In the genomic region with DNA sequence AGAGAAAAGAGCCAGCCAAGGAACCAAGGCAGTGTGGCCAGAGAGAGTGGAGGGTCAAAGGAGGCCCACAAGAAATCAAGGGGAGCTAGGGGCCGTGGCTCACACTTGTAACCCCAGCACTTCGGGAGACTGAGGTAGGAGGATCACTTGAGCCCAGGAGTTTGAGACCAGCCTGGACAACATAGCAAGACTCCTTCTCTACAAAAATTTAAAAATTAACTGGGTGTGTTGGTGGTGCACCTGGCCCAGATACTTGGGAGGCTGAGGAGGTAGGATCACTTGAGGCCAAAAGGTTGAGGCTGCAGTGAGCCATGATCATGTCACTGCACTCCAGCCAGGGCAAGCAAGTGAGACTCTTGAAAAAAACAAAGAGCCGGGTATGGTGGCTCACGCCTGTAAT, we compare ENCODE assay signal across 19 cellular contexts. TPM values are rescaled to one million over a fixed set of nuclear protein-coding genes. Genes with fewer than 3 reads are reported as not detected.
"Had no signal": no experiment of that assay in that cellular context is flagged by ENCODE, and none has a peak within 500 bp of the region (broad histone marks: within the 10 kb centered on the region; RNA-seq: fewer than 3 reads in every experiment).

No MANE protein-coding gene starts in this region.

- ATAC-seq: left lobe of liver; naive thymus-derived CD4-positive, alpha-beta T cell had no signal

- H3K27ac Mint-ChIP-seq: activated CD4-positive, alpha-beta T cell treated with anti-CD3 and anti-CD28 coated beads, Interleukin-2, amount 10 ng/mL, durations not matched to agents 7 days and 5 days; activated naive CD8-positive, alpha-beta T cell treated with anti-CD3 and anti-CD28 coated beads, Interleukin-2, amount 10 ng/mL, durations not matched to agents 7 days and 5 days had no signal

- H3K4me3 Mint-ChIP-seq: activated CD4-positive, alpha-beta T cell treated with anti-CD3 and anti-CD28 coated beads, Interleukin-2, amount 10 ng/mL, durations not matched to agents 7 days and 5 days; activated naive CD8-positive, alpha-beta T cell treated with anti-CD3 and anti-CD28 coated beads, Interleukin-2, amount 10 ng/mL, durations not matched to agents 7 days and 5 days; naive thymus-derived CD4-positive, alpha-beta T cell had no signal

- H3K36me3 Mint-ChIP-seq: activated naive CD8-positive, alpha-beta T cell treated with anti-CD3 and anti-CD28 coated beads, Interleukin-2, amount 10 ng/mL, durations not matched to agents 7 days and 5 days; naive thymus-derived CD4-positive, alpha-beta T cell; type B pancreatic cell had no signal

- DNase-seq: activated CD4-positive, alpha-beta T cell treated with anti-CD3 and anti-CD28 coated beads, Interleukin-2, amount 10 ng/mL, durations not matched to agents 7 days and 5 days; activated CD4-positive, CD25-positive, alpha-beta regulatory T cell; activated CD8-positive, alpha-beta memory T cell treated with anti-CD3 and anti-CD28 coated beads for 24 hours; activated gamma-delta T cell treated with Interleukin-2 at 50 U/mL for 16 hours; activated naive CD8-positive, alpha-beta T cell treated with anti-CD3 and anti-CD28 coated beads, Interleukin-2, amount 10 ng/mL, durations not matched to agents 7 days and 5 days; dorsolateral prefrontal cortex; erythroblast; hippocampal formation; mammary epithelial cell; naive thymus-derived CD4-positive, alpha-beta T cell; small intestine; stimulated activated CD4-positive, alpha-beta T cell treated with anti-CD3 and anti-CD28 coated beads, Interleukin-4, amount 100 ng/mL, for 4 hours; stimulated activated CD8-positive, alpha-beta memory T cell treated with anti-CD3 and anti-CD28 coated beads, Interleukin-4, amount 100 ng/mL, for 48 hours; stimulated activated naive CD4-positive, alpha-beta T cell treated with Interleukin-2 at 50 U/mL for 16 hours had no signal

- H3K27me3 ChIP-seq: dorsolateral prefrontal cortex, right atrium auricular region had no signal

- H3K27me3 Mint-ChIP-seq: activated CD4-positive, alpha-beta T cell treated with anti-CD3 and anti-CD28 coated beads, Interleukin-2, amount 10 ng/mL, durations not matched to agents 7 days and 5 days; type B pancreatic cell had no signal

- H3K9me3 ChIP-seq: neutrophil, right atrium auricular region had no signal

- H3K4me3 ChIP-seq: dorsolateral prefrontal cortex, right atrium auricular region had no signal

- H3K36me3 ChIP-seq: neutrophil, right atrium auricular region had no signal

- H3K27ac ChIP-seq: neutrophil had no signal

- H3K9me3 Mint-ChIP-seq: activated CD4-positive, alpha-beta T cell treated with anti-CD3 and anti-CD28 coated beads, Interleukin-2, amount 10 ng/mL, durations not matched to agents 7 days and 5 days; activated naive CD8-positive, alpha-beta T cell treated with anti-CD3 and anti-CD28 coated beads, Interleukin-2, amount 10 ng/mL, durations not matched to agents 7 days and 5 days; naive thymus-derived CD4-positive, alpha-beta T cell; type B pancreatic cell had no signal

RNA-seq across cellular contexts. Expression of a gene that starts 49.8 kb away (rescaled TPM):
- total RNA-seq: activated CD4-positive, alpha-beta T cell treated with anti-CD3 and anti-CD28 coated beads, Interleukin-2, amount 10 ng/mL, durations not matched to agents 7 days and 5 days; activated naive CD8-positive, alpha-beta T cell treated with anti-CD3 and anti-CD28 coated beads, Interleukin-2, amount 10 ng/mL, durations not matched to agents 7 days and 5 days; naive thymus-derived CD4-positive, alpha-beta T cell; T-helper 2 cell treated with Interferon-gamma antibody and Interleukin-4, amounts not matched to agents 100 ng/mL and 5 ng/mL, for 36 hours had no signal
